11 cellular contexts compared by ENCODE assay signal in the genomic region with DNA sequence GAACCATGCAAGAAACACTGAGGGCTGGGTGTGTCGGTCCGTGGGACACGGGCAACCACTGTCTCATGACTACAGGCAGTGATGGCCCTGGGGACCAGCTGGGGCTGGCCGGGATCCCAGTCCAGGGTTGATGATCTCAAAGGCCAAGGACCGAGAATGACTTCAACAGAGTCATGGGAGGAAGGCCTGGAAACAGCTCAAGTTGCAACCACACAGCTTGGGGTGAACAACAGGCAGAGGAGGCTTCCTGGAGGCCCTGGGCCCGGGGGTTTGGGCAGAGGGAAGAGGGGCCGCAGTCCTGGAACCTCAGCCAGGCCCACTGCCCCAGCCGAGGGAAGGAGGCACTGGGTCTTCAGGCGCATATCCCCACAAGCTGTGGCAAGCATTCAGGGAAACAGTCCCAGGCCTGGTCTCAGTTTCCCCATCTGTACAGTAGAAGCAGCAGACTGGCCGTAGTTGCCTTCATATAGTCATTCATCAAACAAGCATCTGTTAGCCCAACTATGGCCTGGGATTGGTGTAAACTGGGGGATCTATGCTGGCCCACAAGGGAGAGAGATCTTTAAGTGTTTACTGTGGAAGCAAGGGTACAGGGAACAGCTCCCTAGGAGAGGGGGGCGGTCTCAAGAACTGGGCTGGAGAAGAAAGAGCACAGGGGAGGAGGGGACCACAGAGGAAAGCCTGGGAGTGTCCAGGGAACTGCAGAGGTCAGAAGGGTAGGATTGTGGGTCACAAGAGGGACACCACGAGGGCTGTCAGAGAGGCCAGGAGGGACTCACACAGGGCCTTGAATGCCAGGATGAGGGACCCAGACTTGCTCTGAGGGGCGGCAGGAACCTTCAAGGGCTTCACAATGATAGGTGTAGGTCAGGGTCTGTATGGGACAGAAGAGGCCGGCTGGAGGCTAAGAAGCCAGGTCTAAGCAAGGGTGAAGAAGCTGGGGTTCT. TPM values are rescaled to one million over a fixed set of nuclear protein-coding genes. Genes with fewer than 3 reads are reported as not detected.
DNase-seq lines count a peak whose midpoint lies in the region; ATAC-seq and TF ChIP-seq lines count a peak whose summit lies in the region.
"Had no signal": no experiment of that assay in that cellular context is flagged by ENCODE, and none has a peak within 500 bp of the region (broad histone marks: within the 10 kb centered on the region; RNA-seq: fewer than 3 reads in every experiment).

No MANE protein-coding gene starts in this region.

- ATAC-seq in lung (ENCODE audit: insufficient read depth, low FRiP score) (no peak), GM18520 (IDR thresholded peaks at IDR 0.05; ENCODE audit: unreplicated experiment) (no peak)
- ATAC-seq: GM12878 had no signal

- TF ChIP-seq POLR2A in suprapubic skin (IDR thresholded peaks at IDR 0.05), result no peak

- peak overlapping the region; percentile 68 for H3K4me3 ChIP-seq in HFF-Myc (replicated peaks; ENCODE audit: low read depth, low read length)
- H3K4me3 ChIP-seq in coronary artery, result peak overlapping the region; percentile 84
- peak overlapping the region; percentile 72 for H3K4me3 ChIP-seq in lung
- H3K4me3 ChIP-seq in suprapubic skin, result peak overlapping the region; percentile 63
- H3K4me3 ChIP-seq: GM12878 had no signal

- H3K36me3 ChIP-seq in lung (ENCODE audit: control insufficient read depth in 2 of 2, insufficient read depth in 2 of 2, low read length in 2 of 2), result peaks cover 0 to 19% of the 10 kb centered on the region in 2 donors
- peaks cover 23% of the 10 kb centered on the region for H3K36me3 ChIP-seq in suprapubic skin

- no peaks in the 10 kb centered on the region for H3K27me3 ChIP-seq in lung (ENCODE audit: control insufficient read depth, insufficient read depth)
- no peaks in the 10 kb centered on the region for H3K27me3 ChIP-seq in suprapubic skin

- TF ChIP-seq EP300 in suprapubic skin (IDR thresholded peaks at IDR 0.05), result no peak

- DNase-seq in HFF-Myc (ENCODE audit: extremely low read depth, low read depth) (no peak), coronary artery (ENCODE audit: low spot score) (peak; percentile 94), lung (ENCODE audit: low spot score) (no peak), suprapubic skin (ENCODE audit: low spot score in 2 of 2) (peak; percentile 90 to 91), NCI-H226 (no peak), NCI-H446 treated with DMSO at 0.1 percent for 48 hours (lab: John Stamatoyannopoulos, UW) (no peak), NOMO-1 treated with dmso at 0.1 percent for 144 hours (lab: John Stamatoyannopoulos, UW; ENCODE audit: unreplicated experiment) (no peak)
- DNase-seq: activated CD8-positive, alpha-beta memory T cell treated with anti-CD3 and anti-CD28 coated beads, Interleukin-2, amount 50 U/mL, for 48 hours; NCI-H510A had no signal

- TF ChIP-seq CTCF in HFF-Myc (IDR thresholded peaks at IDR 0.05; ENCODE audit: low read depth, low read length, missing control alignments), result no peak
- no peak for TF ChIP-seq CTCF in coronary artery (IDR thresholded peaks at IDR 0.05)
- TF ChIP-seq CTCF in lung (IDR thresholded peaks at IDR 0.05; ENCODE audit: control extremely low read depth, extremely low read depth), result no peak
- no peak for TF ChIP-seq CTCF in suprapubic skin (IDR thresholded peaks at IDR 0.05)

- H3K27ac ChIP-seq in coronary artery (peak overlapping the region; percentile 98 to 99), lung (ENCODE audit: low read depth in 1 of 2, low read length in 1 of 2) (peak overlapping the region; percentile 64 to 97), suprapubic skin (peak overlapping the region; percentile 89)

- H3K4me1 ChIP-seq in lung (ENCODE audit: control insufficient read depth in 2 of 2, insufficient read depth in 2 of 2, low read length in 2 of 2) (peaks cover 0 to 25% of the 10 kb centered on the region in 2 donors), suprapubic skin (peaks cover 42% of the 10 kb centered on the region)

- WGBS in lung, 2 donors, result 69 to 84% methylated on average over 14 of the region's 14 CpGs
- WGBS in suprapubic skin, result 72% methylated on average over 7 of the region's 14 CpGs

- H3K9me3 ChIP-seq in lung (ENCODE audit: control insufficient read depth in 2 of 2, insufficient read depth in 1 of 2, low read length in 1 of 2), result no peaks in the 10 kb centered on the region
- no peaks in the 10 kb centered on the region for H3K9me3 ChIP-seq in suprapubic skin

RNA-seq across cellular contexts. Expression of gene MYL9, which starts 2.1 kb away (rescaled TPM):
- total RNA-seq in lung, result 100 to 1,000 TPM in 1 of 2 donors, 10 to 100 TPM in 1; 40.8 to 239 TPM
- polyA plus RNA-seq in lung, result 100 to 1,000 TPM in 1 of 2 donors, 10 to 100 TPM in 1; 68.4 to 243 TPM
- 10 to 100 TPM; 29.4 to 34.0 (median 30.7) TPM for total RNA-seq in suprapubic skin

RNA-seq across cellular contexts. Expression of gene TGIF2, which starts 29.9 kb away (rescaled TPM):
- total RNA-seq in lung (10 to 100 TPM; 12.0 to 32.8 TPM), suprapubic skin (10 to 100 TPM in 1 of 4 donors, 1 to 10 TPM in 3; 8.1 to 11.3 (median 9.1) TPM)
- 10 to 100 TPM in 1 of 2 donors, 1 to 10 TPM in 1; 4.2 to 10.1 TPM for polyA plus RNA-seq in lung

Comparison
In these comparisons a context has a peak if more than half of its experiments do, and no peak if none do; other contexts are left out.
1. DNase-seq: peak in coronary artery (single experiment) and suprapubic skin (2 of 2); none in HFF-Myc (single experiment), lung (single experiment), NCI-H226 (single experiment), NCI-H446 treated with DMSO at 0.1 percent for 48 hours (single experiment) and NOMO-1 treated with dmso at 0.1 percent for 144 hours (single experiment).
2. Peak in every context shown above with its lines, with median percentiles within 50 percentile points of each other: H3K4me3 ChIP-seq and H3K27ac ChIP-seq.